Comparison of ENCODE assay signal across 13 cellular contexts in genomic region chr2:5673148-5673860, GRCh38. TPM values are rescaled to one million over a fixed set of nuclear protein-coding genes. Genes with fewer than 3 reads are reported as not detected.
DNase-seq lines count a peak whose midpoint lies in the region; ATAC-seq and TF ChIP-seq lines count a peak whose summit lies in the region.
"Had no signal": no experiment of that assay in that cellular context is flagged by ENCODE, and none has a peak within 500 bp of the region (broad histone marks: within the 10 kb centered on the region; RNA-seq: fewer than 3 reads in every experiment).

No MANE protein-coding gene starts in this region.

- no peak for TF ChIP-seq CTCF in CD14-positive monocyte (IDR thresholded peaks at IDR 0.05)

- H3K36me3 ChIP-seq in iPS-15b (ENCODE audit: control insufficient read depth, insufficient read depth, low read length) (no peaks in the 10 kb centered on the region), skeletal muscle satellite cell (ENCODE audit: insufficient read depth, low read length) (no peaks in the 10 kb centered on the region)

- peak overlapping the region in 1 of 2 donors; percentile 72 for H3K4me3 Mint-ChIP-seq in CD14-positive monocyte
- H3K4me3 Mint-ChIP-seq: stimulated activated memory B cell treated with anti-CD40 and anti-IgM and Interleukin-4, amounts not matched to agents 10 μg/mL and 1 μg/mL and 100 μg/mL, for 72 hours; T-helper 1 cell treated with Interleukin-12 subunit alpha and Interleukin-12 subunit beta and Interleukin-4 antibody, amounts not matched to agents 30 μg/mL and 1 μg/mL, for 36 hours had no signal

- H3K9me3 ChIP-seq in iPS-15b (ENCODE audit: control insufficient read depth, insufficient read depth, low read length) (no peaks in the 10 kb centered on the region), skeletal muscle satellite cell (replicated peaks; ENCODE audit: low read length) (no peaks in the 10 kb centered on the region)

- peaks cover 3% of the 10 kb centered on the region for H3K4me1 ChIP-seq in iPS-15b (ENCODE audit: control insufficient read depth, insufficient read depth, low read length)
- H3K4me1 ChIP-seq in skeletal muscle satellite cell (ENCODE audit: control insufficient read depth, insufficient read depth, low read length), result no peaks in the 10 kb centered on the region

- intact Hi-C loops in CD14-positive monocyte (cut with micrococcal nuclease), result loop anchor here in 1 of 2 donors (10.0 kb wide), 1 partner anchor 631 kb away; no protein-coding TSS in a partner anchor

- peak; percentile 40 to 61 for DNase-seq in NCI-H2081 (lab: John Stamatoyannopoulos, UW)
- no peak for DNase-seq in NCI-H2081 treated with DMSO at 0.1 percent for 48 hours (lab: John Stamatoyannopoulos, UW)
- DNase-seq in SHP77 treated with DMSO at 0.1 percent for 48 hours (lab: John Stamatoyannopoulos, UW), result peak; percentile 36
- DNase-seq in mucosa of gallbladder (ENCODE audit: low spot score), result no peak
- DNase-seq in CD14-positive monocyte (ENCODE audit: low spot score), result no peak
- DNase-seq: amygdala; stimulated activated CD4-positive, alpha-beta T cell treated with anti-CD3 and anti-CD28 coated beads, Interleukin-12 subunit alpha, Interleukin-12 subunit beta, amount 100 ng/mL, for 4 hours had no signal

- H3K9ac ChIP-seq in iPS-15b (ENCODE audit: low read depth, low read length) (no peak overlapping the region), skeletal muscle satellite cell (ENCODE audit: low read depth, low read length) (no peak overlapping the region)

- no peaks in the 10 kb centered on the region for H3K36me3 Mint-ChIP-seq in CD14-positive monocyte
- H3K36me3 Mint-ChIP-seq: stimulated activated memory B cell treated with anti-CD40 and anti-IgM and Interleukin-4, amounts not matched to agents 10 μg/mL and 1 μg/mL and 100 μg/mL, for 72 hours had no signal

- H3K9me3 Mint-ChIP-seq in CD14-positive monocyte, result peaks cover 0 to 11% (median 7%) of the 10 kb centered on the region in 7 donors
- H3K9me3 Mint-ChIP-seq: stimulated activated memory B cell treated with anti-CD40 and anti-IgM and Interleukin-4, amounts not matched to agents 10 μg/mL and 1 μg/mL and 100 μg/mL, for 72 hours; T-helper 1 cell treated with Interleukin-12 subunit alpha and Interleukin-12 subunit beta and Interleukin-4 antibody, amounts not matched to agents 30 μg/mL and 1 μg/mL, for 36 hours had no signal

- H3K4me2 ChIP-seq in skeletal muscle satellite cell (ENCODE audit: low read length), result peak overlapping the region; percentile 69

- no peaks in the 10 kb centered on the region for H3K4me1 Mint-ChIP-seq in CD14-positive monocyte
- H3K4me1 Mint-ChIP-seq: stimulated activated memory B cell treated with anti-CD40 and anti-IgM and Interleukin-4, amounts not matched to agents 10 μg/mL and 1 μg/mL and 100 μg/mL, for 72 hours had no signal

- ATAC-seq in GM21717 (IDR thresholded peaks at IDR 0.05; ENCODE audit: unreplicated experiment), result no peak
- ATAC-seq: stimulated activated memory B cell treated with anti-CD40 and anti-IgM and Interleukin-4, amounts not matched to agents 10 μg/mL and 1 μg/mL and 100 μg/mL, for 72 hours had no signal

- no peak overlapping the region for H3K27ac Mint-ChIP-seq in CD14-positive monocyte
- H3K27ac Mint-ChIP-seq: stimulated activated memory B cell treated with anti-CD40 and anti-IgM and Interleukin-4, amounts not matched to agents 10 μg/mL and 1 μg/mL and 100 μg/mL, for 72 hours; T-helper 1 cell treated with Interleukin-12 subunit alpha and Interleukin-12 subunit beta and Interleukin-4 antibody, amounts not matched to agents 30 μg/mL and 1 μg/mL, for 36 hours had no signal

- H3K4me3 ChIP-seq in iPS-15b (ENCODE audit: low read depth, low read length), result peak overlapping the region; percentile 45
- peak overlapping the region; percentile 49 for H3K4me3 ChIP-seq in skeletal muscle satellite cell (ENCODE audit: low read length)

- peaks cover 11 to 21% (median 18%) of the 10 kb centered on the region in 3 donors for H3K27me3 Mint-ChIP-seq in CD14-positive monocyte (ENCODE audit: low read depth in 3 of 3)

- H3K27me3 ChIP-seq in iPS-15b (ENCODE audit: control insufficient read depth, insufficient read depth, low read length) (peaks cover 43% of the 10 kb centered on the region), skeletal muscle satellite cell (ENCODE audit: control insufficient read depth, insufficient read depth, low read length) (peaks cover 15% of the 10 kb centered on the region)

RNA-seq across cellular contexts. Expression of gene SOX11, which starts 18.9 kb away (rescaled TPM):
- total RNA-seq in skeletal muscle satellite cell (2012; rRNA removed), result 0.25 and 4.2 TPM in 2 replicates
- total RNA-seq in mucosa of gallbladder, result 0.03 TPM
- polyA plus RNA-seq in CD14-positive monocyte, result not detected
- polyA plus RNA-seq: esophagus had no signal

Comparison
In these comparisons a context has a peak if more than half of its experiments do, and no peak if none do; other contexts are left out.
1. DNase-seq: peak in NCI-H2081 (2 of 2) and SHP77 treated with DMSO at 0.1 percent for 48 hours (single experiment); none in NCI-H2081 treated with DMSO at 0.1 percent for 48 hours (single experiment), mucosa of gallbladder (single experiment) and CD14-positive monocyte (single experiment).